Comparison of ENCODE assay signal across 8 cellular contexts in the genomic region with DNA sequence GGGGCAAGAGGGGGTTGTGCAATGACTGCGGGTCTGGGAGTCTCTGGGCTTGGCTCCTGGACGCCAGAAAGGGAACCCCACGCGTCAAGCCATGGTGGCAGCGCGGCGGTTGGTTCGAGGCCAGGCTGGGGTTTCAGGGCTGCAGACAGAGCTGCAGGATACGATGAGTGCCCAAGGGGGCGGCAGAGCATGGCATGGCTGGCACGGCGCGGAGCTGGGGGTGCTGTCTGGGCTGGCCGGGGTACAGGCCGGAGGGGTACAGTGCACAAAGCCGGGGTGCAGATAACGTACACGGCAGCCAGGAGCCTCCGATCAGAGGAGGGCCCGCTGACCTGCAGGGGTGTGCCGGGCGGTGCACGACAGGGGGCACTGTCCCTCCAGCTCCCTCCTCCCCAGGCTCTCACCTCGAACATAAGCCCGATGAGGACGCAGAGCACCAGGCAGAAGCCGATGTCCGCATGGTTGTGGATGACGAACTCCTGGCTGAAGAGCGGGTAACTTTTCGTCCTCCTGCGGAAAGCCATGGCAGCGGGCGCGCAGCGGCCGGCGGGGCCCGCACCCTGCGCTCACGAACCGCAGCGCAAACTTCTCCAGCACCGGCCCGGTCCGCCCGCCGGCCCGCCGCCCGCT. TPM values are rescaled to one million over a fixed set of nuclear protein-coding genes. Genes with fewer than 3 reads are reported as not detected.
DNase-seq lines count a peak whose midpoint lies in the region; ATAC-seq and TF ChIP-seq lines count a peak whose summit lies in the region.

No MANE protein-coding gene starts in this region.

- DNase-seq in DMS53 (lab: John Stamatoyannopoulos, UW) (peak; percentile 90), HT-29 (ENCODE audit: low spot score) (peak; percentile 74), SHP77 treated with DMSO at 0.1 percent for 48 hours (lab: John Stamatoyannopoulos, UW) (peak; percentile 45), heart right ventricle (peak; percentile 57 to 67), progenitor cell of endocrine pancreas (ENCODE audit: low spot score, unreplicated experiment) (peak; percentile 52), GOT3 (lab: John Stamatoyannopoulos, UW) (no peak)

- H3K4me3 Mint-ChIP-seq in activated naive CD4-positive, alpha-beta T cell treated with anti-CD3 and anti-CD28 coated beads, Interleukin-2, amount 50 U/mL, for 24 hours: peak overlapping the region; percentile 84
- H3K4me3 Mint-ChIP-seq in progenitor cell of endocrine pancreas (ENCODE audit: low read depth): peak overlapping the region; percentile 80

- peaks cover 0 to 9% (median 0%) of the 10 kb centered on the region in 9 donors for H3K36me3 ChIP-seq in heart right ventricle

- peak overlapping the region; percentile 96 to 100 (median 99) for H3K27ac ChIP-seq in heart right ventricle

- intact Hi-C loops in heart right ventricle (cut with DNase I): loop anchor here in 9 of 10 donors (1.0 to 10.0 kb wide), 8 partner anchors 59 to 160 kb away; no protein-coding TSS in a partner anchor

- ATAC-seq in GM21367 (IDR thresholded peaks at IDR 0.05; ENCODE audit: unreplicated experiment) (peak; percentile 51), heart right ventricle (peak; percentile 61 to 79 (median 67))

- peaks cover 0 to 63% (median 54%) of the 10 kb centered on the region in 9 donors for H3K4me1 ChIP-seq in heart right ventricle

- H3K27ac Mint-ChIP-seq in activated naive CD4-positive, alpha-beta T cell treated with anti-CD3 and anti-CD28 coated beads, Interleukin-2, amount 50 U/mL, for 24 hours: peak overlapping the region; percentile 53
- H3K27ac Mint-ChIP-seq in progenitor cell of endocrine pancreas: peak overlapping the region; percentile 76

- no peaks in the 10 kb centered on the region for H3K9me3 ChIP-seq in heart right ventricle

- H3K27me3 Mint-ChIP-seq in activated naive CD4-positive, alpha-beta T cell treated with anti-CD3 and anti-CD28 coated beads, Interleukin-2, amount 50 U/mL, for 24 hours: no peaks in the 10 kb centered on the region
- peaks cover 7% of the 10 kb centered on the region for H3K27me3 Mint-ChIP-seq in progenitor cell of endocrine pancreas

- H3K4me1 Mint-ChIP-seq in activated naive CD4-positive, alpha-beta T cell treated with anti-CD3 and anti-CD28 coated beads, Interleukin-2, amount 50 U/mL, for 24 hours: peaks cover 50% of the 10 kb centered on the region
- peaks cover 35% of the 10 kb centered on the region for H3K4me1 Mint-ChIP-seq in progenitor cell of endocrine pancreas (ENCODE audit: low read depth)

- peak overlapping the region; percentile 71 to 97 (median 84) for H3K4me3 ChIP-seq in heart right ventricle

- TF ChIP-seq CTCF in heart right ventricle (IDR thresholded peaks at IDR 0.05) (peak; percentile 28 to 71 (median 60)), progenitor cell of endocrine pancreas (IDR thresholded peaks at IDR 0.05; ENCODE audit: unreplicated experiment) (peak; percentile 69)

- no peaks in the 10 kb centered on the region for H3K36me3 Mint-ChIP-seq in activated naive CD4-positive, alpha-beta T cell treated with anti-CD3 and anti-CD28 coated beads, Interleukin-2, amount 50 U/mL, for 24 hours
- peaks cover 4% of the 10 kb centered on the region for H3K36me3 Mint-ChIP-seq in progenitor cell of endocrine pancreas (ENCODE audit: insufficient read depth)

- WGBS in heart right ventricle, 2 donors: 1 to 2% methylated on average over 47 to 51 of the region's 51 CpGs

- no peaks in the 10 kb centered on the region for H3K9me3 Mint-ChIP-seq in activated naive CD4-positive, alpha-beta T cell treated with anti-CD3 and anti-CD28 coated beads, Interleukin-2, amount 50 U/mL, for 24 hours
- H3K9me3 Mint-ChIP-seq in progenitor cell of endocrine pancreas (ENCODE audit: low read depth): no peaks in the 10 kb centered on the region

- no peaks in the 10 kb centered on the region for H3K27me3 ChIP-seq in heart right ventricle

RNA-seq across cellular contexts. Expression of gene TRAM2, which starts 0.4 kb away (rescaled TPM):
- 4.1 and 4.6 TPM in 2 replicates for total RNA-seq in HT-29 (2014; rRNA removed; shearing (Covaris generic))
- total RNA-seq in heart right ventricle (10 to 100 TPM in 7 of 10 donors, 1 to 10 TPM in 3; 7.9 to 17.3 (median 11.0) TPM), progenitor cell of endocrine pancreas (18.6 and 19.9 TPM in 2 replicates)
- polyA plus RNA-seq in heart right ventricle: 1 to 10 TPM; 5.0 to 7.2 TPM
